In the genomic region with DNA sequence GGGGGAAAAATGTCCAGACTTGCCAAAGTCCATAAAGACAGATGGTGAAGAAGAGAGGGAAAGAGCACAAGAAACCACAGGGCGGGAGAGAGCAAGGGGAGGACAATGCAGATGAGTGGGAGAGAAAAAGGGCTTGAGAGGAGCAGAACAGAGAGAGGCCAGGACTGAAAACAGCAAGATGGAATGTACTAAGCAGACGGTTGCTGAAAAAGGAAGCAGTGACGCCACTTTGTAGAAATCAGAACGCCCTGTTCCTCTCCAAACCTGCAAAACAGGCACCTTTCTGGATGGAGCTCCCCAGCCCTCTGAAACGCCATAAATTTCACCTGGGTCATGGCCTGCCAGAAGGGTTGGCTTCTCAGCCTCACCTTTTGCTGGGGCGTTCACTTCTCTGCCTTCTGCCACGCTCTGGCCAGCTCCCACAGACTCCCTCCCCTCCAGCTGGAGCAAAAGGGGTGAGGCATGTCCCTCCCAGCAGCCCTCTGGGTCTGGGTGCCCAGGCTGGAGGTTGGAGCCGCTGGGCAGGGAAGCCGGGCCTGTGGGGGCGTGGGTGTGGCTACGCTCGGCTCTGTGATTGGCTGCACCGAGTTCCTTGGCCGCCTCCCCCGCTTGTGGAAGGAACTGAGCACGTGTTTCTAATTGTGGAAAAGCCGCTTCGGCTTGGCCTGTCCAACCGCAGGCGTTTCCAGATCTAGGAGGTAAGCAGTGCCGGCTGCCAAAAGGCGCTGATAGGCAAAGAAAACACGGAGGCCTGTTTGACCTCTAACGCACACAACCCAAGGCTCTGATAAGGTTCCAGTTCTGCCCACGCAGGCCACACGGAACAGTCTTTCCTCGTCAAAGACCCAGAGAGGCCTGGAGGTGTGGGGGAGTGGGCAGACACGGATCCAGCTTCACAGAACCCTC, we compare ENCODE assay signal across 1 cellular context.
TF ChIP-seq lines count a peak whose summit lies in the region.

No MANE protein-coding gene starts in this region.

TF ChIP-seq in K562, 482 proteins besides CTCF, POLR2A, EP300 and RAD21 (continues in another document):
- TF ChIP-seq MTF1 (CRISPR knock-in tag; IDR thresholded peaks at IDR 0.05; ENCODE audit: borderline replicate concordance) (0 out of 2 replicates have a peak, but pooled peaks have one; percentile 24), ATF7 (IDR thresholded peaks at IDR 0.05) (0 out of 2 replicates have a peak, but pooled peaks have one; percentile 30), EGR1 (conservative IDR thresholded peaks at IDR 0.05) (peak; percentile 95), SMARCA5 (IDR thresholded peaks at IDR 0.05) (no peak), HLTF (IDR thresholded peaks at IDR 0.05) (0 out of 2 replicates have a peak, but pooled peaks have one; percentile 13), ZNF583 (CRISPR knock-in tag; IDR thresholded peaks at IDR 0.05) (0 out of 2 replicates have a peak, but pooled peaks have one; percentile 50), ZNF239 (CRISPR knock-in tag; IDR thresholded peaks at IDR 0.05) (peak; percentile 99), MEF2D (tag; conservative IDR thresholded peaks at IDR 0.05; ENCODE audit: low read depth) (peak; percentile 89), CREB1 (IDR thresholded peaks at IDR 0.05) (0 out of 2 replicates have a peak, but pooled peaks have one; percentile 13), CREB1 (CRISPR knock-in tag; IDR thresholded peaks at IDR 0.05) (no peak), RCOR1 (IDR thresholded peaks at IDR 0.05; ENCODE audit: borderline replicate concordance in 1 of 2, low read depth in 2 of 2, low read length in 2 of 2) (peak in 1 of 2 experiments; percentile 70; a peak in 1 of 4 replicates), ERF (CRISPR knock-in tag; IDR thresholded peaks at IDR 0.05) (no peak), RNF2 (IDR thresholded peaks at IDR 0.05) (0 out of 2 replicates have a peak, but pooled peaks have one; percentile 42), CREM (IDR thresholded peaks at IDR 0.05; ENCODE audit: low read depth) (peak; percentile 56), PHF8 (IDR thresholded peaks at IDR 0.05; ENCODE audit: borderline replicate concordance, low read length) (peak; percentile 43; the same call in 1 of the 2 replicates), NCOR1 (IDR thresholded peaks at IDR 0.05) (peak; percentile 53), ZNF507 (tag; conservative IDR thresholded peaks at IDR 0.05) (no peak), NCOA6 (IDR thresholded peaks at IDR 0.05) (no peak), LCOR (CRISPR knock-in tag; IDR thresholded peaks at IDR 0.05) (peak; percentile 46; the same call in 1 of the 2 replicates), TBP (optimal IDR thresholded peaks at IDR 0.05; ENCODE audit: low read depth, low read length) (peak; percentile 32), KLF16 (IDR thresholded peaks at IDR 0.05) (peak; percentile 61), NFYB (IDR thresholded peaks at IDR 0.05; ENCODE audit: extremely low read depth, insufficient read length) (peak; percentile 85), MECOM (CRISPR knock-in tag; IDR thresholded peaks at IDR 0.05) (no peak), MEIS2 (IDR thresholded peaks at IDR 0.05; ENCODE audit: partially characterized antibody) (peak; percentile 63), MYC (IDR thresholded peaks at IDR 0.05; ENCODE audit: low read depth, low read length) (peak; percentile 86), MYC (CRISPR knock-in tag; IDR thresholded peaks at IDR 0.05; ENCODE audit: borderline replicate concordance, low read depth) (peak; percentile 91; the same call in 1 of the 2 replicates), ZNF785 (CRISPR knock-in tag; IDR thresholded peaks at IDR 0.05) (no peak), ZFX (CRISPR knock-in tag; IDR thresholded peaks at IDR 0.05) (peak; percentile 80), MAZ (CRISPR knock-in tag; conservative IDR thresholded peaks at IDR 0.05 in 1 of 2, IDR thresholded peaks at IDR 0.05 in 1 of 2) (peak; percentile 45 to 58; a peak in 1 of 4 replicates), BCOR (IDR thresholded peaks at IDR 0.05) (0 out of 2 replicates have a peak, but pooled peaks have one; percentile 35), RBM25 (IDR thresholded peaks at IDR 0.05; ENCODE audit: low read depth, low read length, severe bottlenecking) (no peak), KDM5B (IDR thresholded peaks at IDR 0.05; ENCODE audit: insufficient replicate concordance, low read depth, low read length) (peak; percentile 59)
- TF ChIP-seq, protein P1, sequence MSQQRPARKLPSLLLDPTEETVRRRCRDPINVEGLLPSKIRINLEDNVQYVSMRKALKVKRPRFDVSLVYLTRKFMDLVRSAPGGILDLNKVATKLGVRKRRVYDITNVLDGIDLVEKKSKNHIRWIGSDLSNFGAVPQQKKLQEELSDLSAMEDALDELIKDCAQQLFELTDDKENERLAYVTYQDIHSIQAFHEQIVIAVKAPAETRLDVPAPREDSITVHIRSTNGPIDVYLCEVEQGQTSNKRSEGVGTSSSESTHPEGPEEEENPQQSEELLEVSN (IDR thresholded peaks at IDR 0.05; ENCODE audit: borderline replicate concordance in 1 of 2, extremely low read depth in 1 of 2, insufficient read depth in 1 of 2, insufficient read length in 1 of 2, low read depth in 1 of 2, low read length in 1 of 2, poor library complexity in 1 of 2, severe bottlenecking in 1 of 2), result peak; percentile 86 to 92
- TF ChIP-seq, protein P2, sequence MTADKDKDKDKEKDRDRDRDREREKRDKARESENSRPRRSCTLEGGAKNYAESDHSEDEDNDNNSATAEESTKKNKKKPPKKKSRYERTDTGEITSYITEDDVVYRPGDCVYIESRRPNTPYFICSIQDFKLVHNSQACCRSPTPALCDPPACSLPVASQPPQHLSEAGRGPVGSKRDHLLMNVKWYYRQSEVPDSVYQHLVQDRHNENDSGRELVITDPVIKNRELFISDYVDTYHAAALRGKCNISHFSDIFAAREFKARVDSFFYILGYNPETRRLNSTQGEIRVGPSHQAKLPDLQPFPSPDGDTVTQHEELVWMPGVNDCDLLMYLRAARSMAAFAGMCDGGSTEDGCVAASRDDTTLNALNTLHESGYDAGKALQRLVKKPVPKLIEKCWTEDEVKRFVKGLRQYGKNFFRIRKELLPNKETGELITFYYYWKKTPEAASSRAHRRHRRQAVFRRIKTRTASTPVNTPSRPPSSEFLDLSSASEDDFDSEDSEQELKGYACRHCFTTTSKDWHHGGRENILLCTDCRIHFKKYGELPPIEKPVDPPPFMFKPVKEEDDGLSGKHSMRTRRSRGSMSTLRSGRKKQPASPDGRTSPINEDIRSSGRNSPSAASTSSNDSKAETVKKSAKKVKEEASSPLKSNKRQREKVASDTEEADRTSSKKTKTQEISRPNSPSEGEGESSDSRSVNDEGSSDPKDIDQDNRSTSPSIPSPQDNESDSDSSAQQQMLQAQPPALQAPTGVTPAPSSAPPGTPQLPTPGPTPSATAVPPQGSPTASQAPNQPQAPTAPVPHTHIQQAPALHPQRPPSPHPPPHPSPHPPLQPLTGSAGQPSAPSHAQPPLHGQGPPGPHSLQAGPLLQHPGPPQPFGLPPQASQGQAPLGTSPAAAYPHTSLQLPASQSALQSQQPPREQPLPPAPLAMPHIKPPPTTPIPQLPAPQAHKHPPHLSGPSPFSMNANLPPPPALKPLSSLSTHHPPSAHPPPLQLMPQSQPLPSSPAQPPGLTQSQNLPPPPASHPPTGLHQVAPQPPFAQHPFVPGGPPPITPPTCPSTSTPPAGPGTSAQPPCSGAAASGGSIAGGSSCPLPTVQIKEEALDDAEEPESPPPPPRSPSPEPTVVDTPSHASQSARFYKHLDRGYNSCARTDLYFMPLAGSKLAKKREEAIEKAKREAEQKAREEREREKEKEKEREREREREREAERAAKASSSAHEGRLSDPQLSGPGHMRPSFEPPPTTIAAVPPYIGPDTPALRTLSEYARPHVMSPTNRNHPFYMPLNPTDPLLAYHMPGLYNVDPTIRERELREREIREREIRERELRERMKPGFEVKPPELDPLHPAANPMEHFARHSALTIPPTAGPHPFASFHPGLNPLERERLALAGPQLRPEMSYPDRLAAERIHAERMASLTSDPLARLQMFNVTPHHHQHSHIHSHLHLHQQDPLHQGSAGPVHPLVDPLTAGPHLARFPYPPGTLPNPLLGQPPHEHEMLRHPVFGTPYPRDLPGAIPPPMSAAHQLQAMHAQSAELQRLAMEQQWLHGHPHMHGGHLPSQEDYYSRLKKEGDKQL (CRISPR knock-in tag; IDR thresholded peaks at IDR 0.05; ENCODE audit: borderline replicate concordance), result no peak
- TF ChIP-seq, protein P3, sequence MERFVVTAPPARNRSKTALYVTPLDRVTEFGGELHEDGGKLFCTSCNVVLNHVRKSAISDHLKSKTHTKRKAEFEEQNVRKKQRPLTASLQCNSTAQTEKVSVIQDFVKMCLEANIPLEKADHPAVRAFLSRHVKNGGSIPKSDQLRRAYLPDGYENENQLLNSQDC (CRISPR knock-in tag; IDR thresholded peaks at IDR 0.05), result no peak
- TF ChIP-seq, protein P4, sequence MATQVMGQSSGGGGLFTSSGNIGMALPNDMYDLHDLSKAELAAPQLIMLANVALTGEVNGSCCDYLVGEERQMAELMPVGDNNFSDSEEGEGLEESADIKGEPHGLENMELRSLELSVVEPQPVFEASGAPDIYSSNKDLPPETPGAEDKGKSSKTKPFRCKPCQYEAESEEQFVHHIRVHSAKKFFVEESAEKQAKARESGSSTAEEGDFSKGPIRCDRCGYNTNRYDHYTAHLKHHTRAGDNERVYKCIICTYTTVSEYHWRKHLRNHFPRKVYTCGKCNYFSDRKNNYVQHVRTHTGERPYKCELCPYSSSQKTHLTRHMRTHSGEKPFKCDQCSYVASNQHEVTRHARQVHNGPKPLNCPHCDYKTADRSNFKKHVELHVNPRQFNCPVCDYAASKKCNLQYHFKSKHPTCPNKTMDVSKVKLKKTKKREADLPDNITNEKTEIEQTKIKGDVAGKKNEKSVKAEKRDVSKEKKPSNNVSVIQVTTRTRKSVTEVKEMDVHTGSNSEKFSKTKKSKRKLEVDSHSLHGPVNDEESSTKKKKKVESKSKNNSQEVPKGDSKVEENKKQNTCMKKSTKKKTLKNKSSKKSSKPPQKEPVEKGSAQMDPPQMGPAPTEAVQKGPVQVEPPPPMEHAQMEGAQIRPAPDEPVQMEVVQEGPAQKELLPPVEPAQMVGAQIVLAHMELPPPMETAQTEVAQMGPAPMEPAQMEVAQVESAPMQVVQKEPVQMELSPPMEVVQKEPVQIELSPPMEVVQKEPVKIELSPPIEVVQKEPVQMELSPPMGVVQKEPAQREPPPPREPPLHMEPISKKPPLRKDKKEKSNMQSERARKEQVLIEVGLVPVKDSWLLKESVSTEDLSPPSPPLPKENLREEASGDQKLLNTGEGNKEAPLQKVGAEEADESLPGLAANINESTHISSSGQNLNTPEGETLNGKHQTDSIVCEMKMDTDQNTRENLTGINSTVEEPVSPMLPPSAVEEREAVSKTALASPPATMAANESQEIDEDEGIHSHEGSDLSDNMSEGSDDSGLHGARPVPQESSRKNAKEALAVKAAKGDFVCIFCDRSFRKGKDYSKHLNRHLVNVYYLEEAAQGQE (CRISPR knock-in tag; IDR thresholded peaks at IDR 0.05; ENCODE audit: low read depth), result no peak
- TF ChIP-seq, protein P5, sequence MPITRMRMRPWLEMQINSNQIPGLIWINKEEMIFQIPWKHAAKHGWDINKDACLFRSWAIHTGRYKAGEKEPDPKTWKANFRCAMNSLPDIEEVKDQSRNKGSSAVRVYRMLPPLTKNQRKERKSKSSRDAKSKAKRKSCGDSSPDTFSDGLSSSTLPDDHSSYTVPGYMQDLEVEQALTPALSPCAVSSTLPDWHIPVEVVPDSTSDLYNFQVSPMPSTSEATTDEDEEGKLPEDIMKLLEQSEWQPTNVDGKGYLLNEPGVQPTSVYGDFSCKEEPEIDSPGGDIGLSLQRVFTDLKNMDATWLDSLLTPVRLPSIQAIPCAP (CRISPR knock-in tag; IDR thresholded peaks at IDR 0.05; ENCODE audit: borderline replicate concordance), result no peak
- TF ChIP-seq, protein P6, sequence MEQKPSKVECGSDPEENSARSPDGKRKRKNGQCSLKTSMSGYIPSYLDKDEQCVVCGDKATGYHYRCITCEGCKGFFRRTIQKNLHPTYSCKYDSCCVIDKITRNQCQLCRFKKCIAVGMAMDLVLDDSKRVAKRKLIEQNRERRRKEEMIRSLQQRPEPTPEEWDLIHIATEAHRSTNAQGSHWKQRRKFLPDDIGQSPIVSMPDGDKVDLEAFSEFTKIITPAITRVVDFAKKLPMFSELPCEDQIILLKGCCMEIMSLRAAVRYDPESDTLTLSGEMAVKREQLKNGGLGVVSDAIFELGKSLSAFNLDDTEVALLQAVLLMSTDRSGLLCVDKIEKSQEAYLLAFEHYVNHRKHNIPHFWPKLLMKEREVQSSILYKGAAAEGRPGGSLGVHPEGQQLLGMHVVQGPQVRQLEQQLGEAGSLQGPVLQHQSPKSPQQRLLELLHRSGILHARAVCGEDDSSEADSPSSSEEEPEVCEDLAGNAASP (IDR thresholded peaks at IDR 0.05), result no peak
- TF ChIP-seq, protein P7, sequence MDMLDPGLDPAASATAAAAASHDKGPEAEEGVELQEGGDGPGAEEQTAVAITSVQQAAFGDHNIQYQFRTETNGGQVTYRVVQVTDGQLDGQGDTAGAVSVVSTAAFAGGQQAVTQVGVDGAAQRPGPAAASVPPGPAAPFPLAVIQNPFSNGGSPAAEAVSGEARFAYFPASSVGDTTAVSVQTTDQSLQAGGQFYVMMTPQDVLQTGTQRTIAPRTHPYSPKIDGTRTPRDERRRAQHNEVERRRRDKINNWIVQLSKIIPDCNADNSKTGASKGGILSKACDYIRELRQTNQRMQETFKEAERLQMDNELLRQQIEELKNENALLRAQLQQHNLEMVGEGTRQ (CRISPR knock-in tag; IDR thresholded peaks at IDR 0.05), result peak; percentile 54; the same call in 1 of the 2 replicates
- TF ChIP-seq, protein P8, sequence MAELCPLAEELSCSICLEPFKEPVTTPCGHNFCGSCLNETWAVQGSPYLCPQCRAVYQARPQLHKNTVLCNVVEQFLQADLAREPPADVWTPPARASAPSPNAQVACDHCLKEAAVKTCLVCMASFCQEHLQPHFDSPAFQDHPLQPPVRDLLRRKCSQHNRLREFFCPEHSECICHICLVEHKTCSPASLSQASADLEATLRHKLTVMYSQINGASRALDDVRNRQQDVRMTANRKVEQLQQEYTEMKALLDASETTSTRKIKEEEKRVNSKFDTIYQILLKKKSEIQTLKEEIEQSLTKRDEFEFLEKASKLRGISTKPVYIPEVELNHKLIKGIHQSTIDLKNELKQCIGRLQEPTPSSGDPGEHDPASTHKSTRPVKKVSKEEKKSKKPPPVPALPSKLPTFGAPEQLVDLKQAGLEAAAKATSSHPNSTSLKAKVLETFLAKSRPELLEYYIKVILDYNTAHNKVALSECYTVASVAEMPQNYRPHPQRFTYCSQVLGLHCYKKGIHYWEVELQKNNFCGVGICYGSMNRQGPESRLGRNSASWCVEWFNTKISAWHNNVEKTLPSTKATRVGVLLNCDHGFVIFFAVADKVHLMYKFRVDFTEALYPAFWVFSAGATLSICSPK (IDR thresholded peaks at IDR 0.05; ENCODE audit: borderline replicate concordance), result no peak
